In the genomic region with DNA sequence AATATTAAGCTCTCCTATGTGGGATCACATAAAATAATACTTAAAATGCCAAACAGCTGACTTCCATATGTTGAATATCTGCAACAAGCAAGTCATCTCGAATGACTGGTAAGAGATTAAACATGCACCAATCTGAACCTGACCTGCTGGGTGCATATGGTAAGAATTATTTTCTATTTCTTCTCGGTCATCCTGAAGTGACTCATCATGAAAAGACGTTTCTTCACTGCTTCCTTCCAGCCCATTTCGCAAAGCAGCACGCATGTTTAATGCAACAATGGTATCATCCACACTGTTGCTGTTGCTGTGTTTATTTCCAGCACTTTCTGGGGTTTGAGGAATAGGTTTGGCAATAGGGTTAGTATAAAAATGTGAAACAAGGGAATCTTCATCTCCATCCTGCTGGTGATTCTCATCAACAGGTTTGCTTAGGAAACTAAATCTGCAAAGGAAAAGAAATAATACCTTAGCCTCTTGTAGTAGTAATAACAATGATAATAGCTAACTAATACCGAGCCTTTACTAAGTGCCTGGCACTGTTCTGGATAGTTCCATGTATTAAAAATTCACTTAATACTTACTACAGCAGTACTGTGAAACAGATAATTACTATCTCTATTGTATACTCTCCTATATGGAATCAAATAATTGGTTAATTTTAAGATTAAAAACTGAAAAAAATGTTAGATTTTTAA, we compare ENCODE assay signal across 11 cellular contexts. TPM values are rescaled to one million over a fixed set of nuclear protein-coding genes. Genes with fewer than 3 reads are reported as not detected.
A peak's percentile ranks its signal among the peaks of the same experiment; 100 is the strongest.
DNase-seq lines count a peak whose midpoint lies in the region; TF ChIP-seq lines count a peak whose summit lies in the region.
"Had no signal": no experiment of that assay in that cellular context is flagged by ENCODE, and none has a peak within 500 bp of the region (broad histone marks: within the 10 kb centered on the region; RNA-seq: fewer than 3 reads in every experiment).

No MANE protein-coding gene starts in this region.

- no peak for TF ChIP-seq POLR2A in erythroblast (IDR thresholded peaks at IDR 0.05; ENCODE audit: low read length)

- peak; percentile 97 for DNase-seq in EL
- peak; percentile 15 to 49 for DNase-seq in erythroblast (lab: John Stamatoyannopoulos, UW)
- DNase-seq in renal cortical epithelial cell (ENCODE audit: low read depth) = peak; percentile 47
- DNase-seq in NCI-H526 treated with DMSO at 0.1 percent for 48 hours (lab: John Stamatoyannopoulos, UW) = no peak
- no peak for DNase-seq in NCI-H1048 (lab: John Stamatoyannopoulos, UW)
- DNase-seq in posterior vena cava (ENCODE audit: low spot score) = no peak
- DNase-seq in NCI-H345 treated with DMSO at 0.1 percent for 48 hours (lab: John Stamatoyannopoulos, UW; ENCODE audit: unreplicated experiment) = no peak
- DNase-seq: left ventricle myocardium superior, NCI-H1105 treated with DMSO at 0.1 percent for 48 hours, transverse colon had no signal

- intact Hi-C loops in posterior vena cava (cut with DNase I) = no loop called here

TF ChIP-seq in PFSK-1, 5 proteins besides CTCF, POLR2A, EP300 and RAD21:
- TF ChIP-seq TAF1 (IDR thresholded peaks at IDR 0.05; ENCODE audit: borderline replicate concordance, insufficient read depth, low read length) = no peak
- TF ChIP-seq FOXP2 (optimal IDR thresholded peaks at IDR 0.05; ENCODE audit: borderline replicate concordance, extremely low read depth, extremely low read length, insufficient read depth) = peak; percentile 24

RNA-seq across cellular contexts. Expression of gene CHRNA10, which starts 52.0 kb away (rescaled TPM):
- 1.1 TPM for polyA plus RNA-seq in PFSK-1 (2012; ENCODE audit: insufficient read length, low read depth)
- total RNA-seq in renal cortical epithelial cell (0.35 and 0.45 TPM in 2 replicates), posterior vena cava (under 1 TPM; 0.52 to 0.83 TPM)

Comparison
In these comparisons a context has a peak if more than half of its experiments do, and no peak if none do; other contexts are left out.
1. DNase-seq: peak in EL (single experiment), erythroblast (2 of 2) and renal cortical epithelial cell (single experiment); none in NCI-H526 treated with DMSO at 0.1 percent for 48 hours (single experiment), NCI-H1048 (single experiment), posterior vena cava (single experiment) and NCI-H345 treated with DMSO at 0.1 percent for 48 hours (single experiment).